1 cellular context compared by ENCODE assay signal in the genomic region with DNA sequence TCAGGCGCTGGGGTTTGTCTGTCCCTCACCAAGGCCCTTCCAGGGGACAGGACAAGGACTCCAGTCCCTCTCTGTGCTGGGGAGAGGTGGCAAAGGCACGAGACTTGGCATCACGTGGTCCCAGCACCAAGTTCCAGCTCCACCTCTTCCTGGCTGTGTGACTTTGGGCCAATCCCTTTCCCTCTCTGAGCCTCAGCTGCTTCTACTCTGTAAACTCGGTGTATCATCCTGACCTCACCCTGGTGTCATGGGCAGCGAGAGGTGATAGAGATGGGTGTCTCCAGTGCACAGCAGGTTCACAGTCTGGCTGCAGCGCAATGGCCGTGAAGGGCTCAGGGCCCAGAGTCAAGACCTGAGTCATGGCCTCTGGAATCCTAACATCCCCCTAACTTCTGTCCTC.
TF ChIP-seq lines count a peak whose summit lies in the region.

No MANE protein-coding gene starts in this region.

TF ChIP-seq in GM23338, 12 proteins besides CTCF, POLR2A, EP300 and RAD21 (continued from another document):
- TF ChIP-seq ZNF462 (CRISPR knock-in tag; IDR thresholded peaks at IDR 0.05) (no peak), CREB1 (CRISPR knock-in tag; IDR thresholded peaks at IDR 0.05; ENCODE audit: low read depth) (no peak), STAT1 (IDR thresholded peaks at IDR 0.05; ENCODE audit: unreplicated experiment) (no peak)
- TF ChIP-seq, protein P1, sequence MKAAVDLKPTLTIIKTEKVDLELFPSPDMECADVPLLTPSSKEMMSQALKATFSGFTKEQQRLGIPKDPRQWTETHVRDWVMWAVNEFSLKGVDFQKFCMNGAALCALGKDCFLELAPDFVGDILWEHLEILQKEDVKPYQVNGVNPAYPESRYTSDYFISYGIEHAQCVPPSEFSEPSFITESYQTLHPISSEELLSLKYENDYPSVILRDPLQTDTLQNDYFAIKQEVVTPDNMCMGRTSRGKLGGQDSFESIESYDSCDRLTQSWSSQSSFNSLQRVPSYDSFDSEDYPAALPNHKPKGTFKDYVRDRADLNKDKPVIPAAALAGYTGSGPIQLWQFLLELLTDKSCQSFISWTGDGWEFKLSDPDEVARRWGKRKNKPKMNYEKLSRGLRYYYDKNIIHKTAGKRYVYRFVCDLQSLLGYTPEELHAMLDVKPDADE (IDR thresholded peaks at IDR 0.05), result no peak
